17 cellular contexts compared by ENCODE assay signal in the genomic region with DNA sequence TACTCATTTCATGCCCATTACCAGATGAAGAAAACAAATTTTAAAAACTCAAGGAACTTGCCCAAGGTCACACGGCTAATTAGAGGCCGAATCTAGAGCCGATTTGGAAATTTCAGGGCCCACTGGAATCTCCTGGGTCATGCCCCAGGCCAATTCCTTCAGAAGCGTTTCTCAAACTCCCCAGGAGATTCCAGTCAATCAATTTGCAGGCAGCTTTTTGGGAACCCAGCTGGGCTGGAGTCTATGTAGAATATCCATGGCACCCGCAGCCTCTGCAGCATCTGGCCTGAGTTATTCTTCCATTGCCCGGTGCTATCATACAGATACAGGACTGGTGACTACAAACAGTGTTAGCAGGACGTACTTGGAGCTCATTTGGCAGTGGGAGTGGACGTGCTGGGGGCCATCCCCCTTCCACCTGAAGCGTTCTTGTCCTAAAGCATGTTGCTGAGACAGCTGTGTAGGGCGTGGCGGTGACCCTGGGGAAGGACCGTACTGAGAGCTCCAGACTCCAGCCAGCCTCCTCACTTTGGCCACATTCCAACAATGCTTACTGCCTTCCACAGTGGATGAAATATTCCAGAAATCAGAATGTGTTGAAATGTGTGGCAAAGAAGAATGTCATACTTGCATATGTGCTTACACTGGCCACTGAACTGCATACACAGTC. TPM values are rescaled to one million over a fixed set of nuclear protein-coding genes. Genes with fewer than 3 reads are reported as not detected.
DNase-seq lines count a peak whose midpoint lies in the region; ATAC-seq and TF ChIP-seq lines count a peak whose summit lies in the region.
"Had no signal": no experiment of that assay in that cellular context is flagged by ENCODE, and none has a peak within 500 bp of the region (broad histone marks: within the 10 kb centered on the region; RNA-seq: fewer than 3 reads in every experiment).

No MANE protein-coding gene starts in this region.

- TF ChIP-seq CTCF in fibroblast of the aortic adventitia (IDR thresholded peaks at IDR 0.05; ENCODE audit: insufficient read depth, low read length) = no peak

- intact Hi-C loops in sciatic nerve (cut with DNase I) = loop anchor here (10.0 kb wide), 1 partner anchor 102 kb away; no protein-coding TSS in a partner anchor

- DNase-seq in NCI-H69 (lab: John Stamatoyannopoulos, UW) = peak; percentile 14
- DNase-seq in amniotic epithelial cell (ENCODE audit: low read depth) = peak; percentile 79
- DNase-seq in fibroblast of the aortic adventitia (ENCODE audit: low read depth) = peak; percentile 19
- no peak for DNase-seq in sciatic nerve (ENCODE audit: low spot score)
- DNase-seq in nucleus accumbens (lab: John Stamatoyannopoulos, UW) = no peak
- DNase-seq: ACHN, AML-193, DMS79 treated with DMSO at 0.1 percent for 48 hours, KBM-7, NCI-H187, NCI-H2107, NCI-H345, NCI-H524 treated with DMSO at 0.1 percent for 48 hours had no signal

- H3K4me3 ChIP-seq in fibroblast of the aortic adventitia (ENCODE audit: low read depth, low read length) = no peak overlapping the region
- H3K4me3 ChIP-seq: SJSA1 had no signal

- peak; percentile 25 for ATAC-seq in sciatic nerve
- no peak for ATAC-seq in HG02840 (IDR thresholded peaks at IDR 0.05; ENCODE audit: low FRiP score, unreplicated experiment)
- no peak for ATAC-seq in HG03108 (IDR thresholded peaks at IDR 0.05; ENCODE audit: unreplicated experiment)
- ATAC-seq: Panc1 had no signal

RNA-seq across cellular contexts. Expression of a gene that starts 38.3 kb away (rescaled TPM):
- total RNA-seq in fibroblast of the aortic adventitia (ENCODE audit: low replicate concordance) = 0.08 and 0.09 TPM in 2 replicates
- 44.2 TPM for total RNA-seq in sciatic nerve

RNA-seq across cellular contexts. Expression of a gene that starts 58.0 kb away (rescaled TPM):
- total RNA-seq in fibroblast of the aortic adventitia (ENCODE audit: low replicate concordance) (not detected in 2 replicates), sciatic nerve (6.1 TPM)
- total RNA-seq: SJSA1 had no signal

Comparison
In these comparisons a context has a peak if more than half of its experiments do, and no peak if none do; other contexts are left out.
1. DNase-seq: peak in NCI-H69 (single experiment), amniotic epithelial cell (single experiment) and fibroblast of the aortic adventitia (single experiment); none in sciatic nerve (single experiment) and nucleus accumbens (0 of 56).
2. RNA of a gene that starts 38.3 kb away (total RNA-seq): 44.2 TPM in sciatic nerve (single experiment); 0.08 to 0.09 TPM in fibroblast of the aortic adventitia; every median in the first group is over 10 times any median in the second.